In genomic region chr19:10321417-10321797, GRCh38 we compare ENCODE assay signal across 16 cellular contexts. TPM values are rescaled to one million over a fixed set of nuclear protein-coding genes. Genes with fewer than 3 reads are reported as not detected.
A peak's percentile ranks its signal among the peaks of the same experiment; 100 is the strongest.
DNase-seq lines count a peak whose midpoint lies in the region; ATAC-seq lines count a peak whose summit lies in the region.
"Had no signal": no experiment of that assay in that cellular context is flagged by ENCODE, and none has a peak within 500 bp of the region (broad histone marks: within the 10 kb centered on the region; RNA-seq: fewer than 3 reads in every experiment).

No MANE protein-coding gene starts in this region.

- H2BK5ac ChIP-seq in mesenchymal stem cell (ENCODE audit: low read depth, low read length, poor library complexity, severe bottlenecking), result no peak overlapping the region

- DNase-seq in stimulated activated naive CD8-positive, alpha-beta T cell treated with anti-CD3 and anti-CD28 coated beads, Interleukin-15, amount 100 ng/mL, for 72 hours, result no peak
- DNase-seq in stimulated activated naive CD8-positive, alpha-beta T cell treated with anti-CD3 and anti-CD28 coated beads, Interleukin-15, Interleukin-2, amounts not matched to agents 100 U/mL and 50 U/mL, for 24 hours, result no peak
- DNase-seq in central memory CD8-positive, alpha-beta T cell (ENCODE audit: low spot score in 2 of 2), result no peak
- DNase-seq in NCI-H2107 (lab: John Stamatoyannopoulos, UW), result no peak
- DNase-seq in mesenchymal stem cell, result no peak
- DNase-seq: C1 segment of cervical spinal cord; CD8-positive, alpha-beta memory T cell; HFFc6; NCI-H1417 treated with DMSO at 0.1 percent for 48 hours; NCI-H1930; NCI-H2171; NCI-H526; PC-9; SJCRH30 had no signal

- no peak overlapping the region for H2BK120ac ChIP-seq in mesenchymal stem cell (ENCODE audit: low read depth, low read length)

- H3K4me2 ChIP-seq in mesenchymal stem cell (ENCODE audit: low read length, poor library complexity, severe bottlenecking), result no peak overlapping the region
- H3K4me2 ChIP-seq: PC-9 had no signal

- H3K4ac ChIP-seq in mesenchymal stem cell (ENCODE audit: low read depth in 1 of 2, low read length in 2 of 2), result no peak overlapping the region

- H2AFZ ChIP-seq in mesenchymal stem cell (ENCODE audit: low read depth, low read length), result no peak overlapping the region
- H2AFZ ChIP-seq: PC-9 had no signal

- H3K27me3 ChIP-seq in muscle layer of duodenum (ENCODE audit: low read depth, low read length) (no peaks in the 10 kb centered on the region), mesenchymal stem cell (ENCODE audit: control insufficient read depth in 1 of 2, insufficient read depth in 1 of 2, low read length in 2 of 2) (no peaks in the 10 kb centered on the region)
- H3K27me3 ChIP-seq: SJCRH30 had no signal

- H2BK15ac ChIP-seq in mesenchymal stem cell (ENCODE audit: low read depth, poor library complexity, severe bottlenecking), result no peak overlapping the region

- peaks cover 47% of the 10 kb centered on the region for H3K79me1 ChIP-seq in mesenchymal stem cell (replicated peaks; ENCODE audit: low read length, poor library complexity, severe bottlenecking)

- no peak overlapping the region for H3K4me3 Mint-ChIP-seq in stimulated activated naive CD8-positive, alpha-beta T cell treated with anti-CD3 and anti-CD28 coated beads, Interleukin-15, amount 100 ng/mL, for 72 hours
- H3K4me3 Mint-ChIP-seq in central memory CD8-positive, alpha-beta T cell, result no peak overlapping the region
- H3K4me3 Mint-ChIP-seq: CD8-positive, alpha-beta memory T cell; HFFc6 had no signal

- H3K18ac ChIP-seq in mesenchymal stem cell (ENCODE audit: low read depth in 1 of 2, low read length in 2 of 2), result no peak overlapping the region

- no peak overlapping the region for H3K27ac Mint-ChIP-seq in stimulated activated naive CD8-positive, alpha-beta T cell treated with anti-CD3 and anti-CD28 coated beads, Interleukin-15, amount 100 ng/mL, for 72 hours
- H3K27ac Mint-ChIP-seq in central memory CD8-positive, alpha-beta T cell (ENCODE audit: low read depth), result peak overlapping the region; percentile 2
- H3K27ac Mint-ChIP-seq: HFFc6 had no signal

- H2BK12ac ChIP-seq in mesenchymal stem cell (ENCODE audit: low read length in 2 of 2), result no peak overlapping the region

- peaks cover 33% of the 10 kb centered on the region for H3K36me3 Mint-ChIP-seq in central memory CD8-positive, alpha-beta T cell (ENCODE audit: insufficient read depth)

- peak overlapping the region; percentile 45 for H3K27ac ChIP-seq in muscle layer of duodenum (ENCODE audit: low read length)
- no peak overlapping the region for H3K27ac ChIP-seq in mesenchymal stem cell (ENCODE audit: low read length, poor library complexity, severe bottlenecking)
- H3K27ac ChIP-seq: PC-9, SJCRH30 had no signal

- no peak overlapping the region for H4K8ac ChIP-seq in mesenchymal stem cell (ENCODE audit: low read length)

- H3K4me3 ChIP-seq in muscle layer of duodenum (ENCODE audit: low read depth in 1 of 2, low read length in 2 of 2), result no peak overlapping the region
- H3K4me3 ChIP-seq in mesenchymal stem cell (ENCODE audit: insufficient read depth in 1 of 2, low read depth in 1 of 2, low read length in 2 of 2), result no peak overlapping the region
- H3K4me3 ChIP-seq: PC-9, SJCRH30 had no signal

- H3K36me3 ChIP-seq in muscle layer of duodenum (ENCODE audit: control insufficient read depth in 1 of 2, insufficient read depth in 2 of 2, low read length in 2 of 2) (peaks cover 17 to 90% of the 10 kb centered on the region in 2 donors), mesenchymal stem cell (ENCODE audit: control insufficient read depth in 1 of 2, insufficient read depth in 2 of 2, low read depth in 1 of 2, low read length in 2 of 2) (peaks cover 80 to 96% of the 10 kb centered on the region in 2 experiments)

- H2AK5ac ChIP-seq in mesenchymal stem cell (ENCODE audit: low read length, severe bottlenecking), result no peak overlapping the region

- H3K14ac ChIP-seq in mesenchymal stem cell (ENCODE audit: low read length in 2 of 2), result no peak overlapping the region

- H3K23ac ChIP-seq in mesenchymal stem cell (ENCODE audit: low read length in 2 of 2), result no peak overlapping the region

- ATAC-seq in stimulated activated naive CD8-positive, alpha-beta T cell treated with anti-CD3 and anti-CD28 coated beads, Interleukin-15, amount 100 ng/mL, for 72 hours, result peak; percentile 21
- ATAC-seq in stimulated activated naive CD8-positive, alpha-beta T cell treated with anti-CD3 and anti-CD28 coated beads, Interleukin-15, Interleukin-2, amounts not matched to agents 100 U/mL and 50 U/mL, for 24 hours, result no peak
- no peak for ATAC-seq in central memory CD8-positive, alpha-beta T cell (replicated peaks; ENCODE audit: extremely low read depth, poor library complexity, severe bottlenecking)
- ATAC-seq in HG02623 (IDR thresholded peaks at IDR 0.05; ENCODE audit: unreplicated experiment), result no peak

- H3K9ac ChIP-seq in mesenchymal stem cell (ENCODE audit: low read length), result no peak overlapping the region

- no peaks in the 10 kb centered on the region for H3K4me1 ChIP-seq in muscle layer of duodenum (ENCODE audit: control insufficient read depth in 1 of 2, insufficient read depth in 2 of 2, low read length in 2 of 2)
- peaks cover 3% of the 10 kb centered on the region for H3K4me1 ChIP-seq in mesenchymal stem cell (ENCODE audit: control insufficient read depth, insufficient read depth, low read depth, low read length)
- H3K4me1 ChIP-seq: SJCRH30 had no signal

- 93% methylated on average over 11 of the region's 11 CpGs for WGBS in mesenchymal stem cell

- H3K9me3 ChIP-seq in muscle layer of duodenum (ENCODE audit: control insufficient read depth in 1 of 2, low read length in 2 of 2) (no peaks in the 10 kb centered on the region), mesenchymal stem cell (ENCODE audit: control insufficient read depth, low read length) (no peaks in the 10 kb centered on the region)
- H3K9me3 ChIP-seq: SJCRH30 had no signal

- H3K9me3 Mint-ChIP-seq in stimulated activated naive CD8-positive, alpha-beta T cell treated with anti-CD3 and anti-CD28 coated beads, Interleukin-15, amount 100 ng/mL, for 72 hours, result no peaks in the 10 kb centered on the region
- no peaks in the 10 kb centered on the region for H3K9me3 Mint-ChIP-seq in central memory CD8-positive, alpha-beta T cell
- H3K9me3 Mint-ChIP-seq: CD8-positive, alpha-beta memory T cell; HFFc6 had no signal

- no peaks in the 10 kb centered on the region for H3K27me3 Mint-ChIP-seq in stimulated activated naive CD8-positive, alpha-beta T cell treated with anti-CD3 and anti-CD28 coated beads, Interleukin-15, amount 100 ng/mL, for 72 hours
- no peaks in the 10 kb centered on the region for H3K27me3 Mint-ChIP-seq in central memory CD8-positive, alpha-beta T cell
- H3K27me3 Mint-ChIP-seq: CD8-positive, alpha-beta memory T cell had no signal

- no peak overlapping the region for H4K91ac ChIP-seq in mesenchymal stem cell (ENCODE audit: low read length)

- H3K4me1 Mint-ChIP-seq in stimulated activated naive CD8-positive, alpha-beta T cell treated with anti-CD3 and anti-CD28 coated beads, Interleukin-15, amount 100 ng/mL, for 72 hours, result peaks cover 7% of the 10 kb centered on the region
- no peaks in the 10 kb centered on the region for H3K4me1 Mint-ChIP-seq in central memory CD8-positive, alpha-beta T cell

RNA-seq across cellular contexts. Expression of gene FDX2, which starts 5.6 kb away (rescaled TPM):
- 21.8 TPM for polyA plus RNA-seq in mesenchymal stem cell (2013, experiment 1 of 2)
- 22.8 TPM for polyA plus RNA-seq in mesenchymal stem cell (2013, experiment 2 of 2)

RNA-seq across cellular contexts. Expression of gene ZGLP1, which starts 11.8 kb away (rescaled TPM):
- polyA plus RNA-seq in mesenchymal stem cell (2013, experiment 1 of 2), result 1.0 TPM
- 1.2 TPM for polyA plus RNA-seq in mesenchymal stem cell (2013, experiment 2 of 2)

RNA-seq across cellular contexts. Expression of gene RAVER1, which starts 11.9 kb away (rescaled TPM):
- polyA plus RNA-seq in mesenchymal stem cell (2013, experiment 1 of 2), result 24.7 TPM
- polyA plus RNA-seq in mesenchymal stem cell (2013, experiment 2 of 2), result 24.2 TPM

RNA-seq across cellular contexts. Expression of gene ICAM3, which starts 18.0 kb away (rescaled TPM):
- 9.2 TPM for polyA plus RNA-seq in mesenchymal stem cell (2013, experiment 1 of 2)
- polyA plus RNA-seq in mesenchymal stem cell (2013, experiment 2 of 2), result 9.8 TPM

RNA-seq across cellular contexts. Expression of gene ICAM5, which starts 31.7 kb away (rescaled TPM):
- polyA plus RNA-seq in mesenchymal stem cell (2013, experiment 1 of 2), result 0.73 TPM
- polyA plus RNA-seq in mesenchymal stem cell (2013, experiment 2 of 2), result 0.86 TPM
- polyA plus RNA-seq: CD8-positive, alpha-beta memory T cell had no signal
